ENCODE assay signal across 8 cellular contexts in genomic region chr4:38310446-38311043, GRCh38.
DNase-seq lines count a peak whose midpoint lies in the region; ATAC-seq lines count a peak whose summit lies in the region.

No MANE protein-coding gene starts in this region.

- peak; percentile 93 for ATAC-seq in GM18502 (IDR thresholded peaks at IDR 0.05; ENCODE audit: poor library complexity, unreplicated experiment)
- ATAC-seq in HG02763 (IDR thresholded peaks at IDR 0.05; ENCODE audit: unreplicated experiment) = peak; percentile 93
- ATAC-seq in central memory CD8-positive, alpha-beta T cell (replicated peaks; ENCODE audit: extremely low read depth, poor library complexity, severe bottlenecking) = peak; percentile 97

- H3K4me3 Mint-ChIP-seq in T-helper 2 cell treated with Interferon-gamma antibody and Interleukin-4, amounts not matched to agents 5 μg/mL and 100 μg/mL, for 36 hours = peak overlapping the region; percentile 67
- H3K4me3 Mint-ChIP-seq in central memory CD8-positive, alpha-beta T cell = peak overlapping the region; percentile 61

- peaks cover 36% of the 10 kb centered on the region for H3K27me3 Mint-ChIP-seq in T-helper 2 cell treated with Interferon-gamma antibody and Interleukin-4, amounts not matched to agents 5 μg/mL and 100 μg/mL, for 36 hours (ENCODE audit: low read depth)
- H3K27me3 Mint-ChIP-seq in central memory CD8-positive, alpha-beta T cell = no peaks in the 10 kb centered on the region

- peak overlapping the region; percentile 80 for H3K27ac Mint-ChIP-seq in T-helper 2 cell treated with Interferon-gamma antibody and Interleukin-4, amounts not matched to agents 5 μg/mL and 100 μg/mL, for 36 hours
- H3K27ac Mint-ChIP-seq in central memory CD8-positive, alpha-beta T cell (ENCODE audit: low read depth) = peak overlapping the region; percentile 61

- peak; percentile 85 for DNase-seq in T-helper 2 cell treated with Interferon-gamma antibody and Interleukin-4, amounts not matched to agents 5 μg/mL and 100 μg/mL, for 36 hours (ENCODE audit: low spot score)
- DNase-seq in central memory CD8-positive, alpha-beta T cell (ENCODE audit: low spot score in 2 of 2) = peak; percentile 33 to 73
- DNase-seq in stimulated activated CD8-positive, alpha-beta memory T cell treated with anti-CD3 and anti-CD28 coated beads, Interleukin-4, amount 100 ng/mL, for 1 hour (ENCODE audit: low read depth in 2 of 2, low spot score in 1 of 2) = peak; percentile 40
- no peak for DNase-seq in NCI-H82 treated with DMSO at 0.1 percent for 48 hours (lab: John Stamatoyannopoulos, UW; ENCODE audit: unreplicated experiment)
- DNase-seq in Ammon's horn (ENCODE audit: low spot score) = no peak
- no peak for DNase-seq in RKO (ENCODE audit: low spot score)

- H3K9me3 Mint-ChIP-seq in T-helper 2 cell treated with Interferon-gamma antibody and Interleukin-4, amounts not matched to agents 5 μg/mL and 100 μg/mL, for 36 hours = peaks cover 13% of the 10 kb centered on the region
- H3K9me3 Mint-ChIP-seq in central memory CD8-positive, alpha-beta T cell = no peaks in the 10 kb centered on the region

- peaks cover 13% of the 10 kb centered on the region for H3K36me3 Mint-ChIP-seq in T-helper 2 cell treated with Interferon-gamma antibody and Interleukin-4, amounts not matched to agents 5 μg/mL and 100 μg/mL, for 36 hours (ENCODE audit: low read depth)
- peaks cover 3% of the 10 kb centered on the region for H3K36me3 Mint-ChIP-seq in central memory CD8-positive, alpha-beta T cell (ENCODE audit: insufficient read depth)

- H3K4me1 Mint-ChIP-seq in T-helper 2 cell treated with Interferon-gamma antibody and Interleukin-4, amounts not matched to agents 5 μg/mL and 100 μg/mL, for 36 hours (ENCODE audit: low read depth) = peaks cover 53% of the 10 kb centered on the region
- H3K4me1 Mint-ChIP-seq in central memory CD8-positive, alpha-beta T cell = peaks cover 64% of the 10 kb centered on the region

Comparison
In these comparisons a context has a peak if more than half of its experiments do, and no peak if none do; other contexts are left out.
1. DNase-seq: peak in T-helper 2 cell treated with Interferon-gamma antibody and Interleukin-4, amounts not matched to agents 5 μg/mL and 100 μg/mL, for 36 hours (single experiment), central memory CD8-positive, alpha-beta T cell (2 of 2) and stimulated activated CD8-positive, alpha-beta memory T cell treated with anti-CD3 and anti-CD28 coated beads, Interleukin-4, amount 100 ng/mL, for 1 hour (2 of 2); none in NCI-H82 treated with DMSO at 0.1 percent for 48 hours (single experiment), Ammon's horn (single experiment) and RKO (single experiment).
2. Peak in every context shown above with its lines, with median percentiles within 50 percentile points of each other: ATAC-seq.